Comparison of ENCODE assay signal across 27 cellular contexts in the genomic region with DNA sequence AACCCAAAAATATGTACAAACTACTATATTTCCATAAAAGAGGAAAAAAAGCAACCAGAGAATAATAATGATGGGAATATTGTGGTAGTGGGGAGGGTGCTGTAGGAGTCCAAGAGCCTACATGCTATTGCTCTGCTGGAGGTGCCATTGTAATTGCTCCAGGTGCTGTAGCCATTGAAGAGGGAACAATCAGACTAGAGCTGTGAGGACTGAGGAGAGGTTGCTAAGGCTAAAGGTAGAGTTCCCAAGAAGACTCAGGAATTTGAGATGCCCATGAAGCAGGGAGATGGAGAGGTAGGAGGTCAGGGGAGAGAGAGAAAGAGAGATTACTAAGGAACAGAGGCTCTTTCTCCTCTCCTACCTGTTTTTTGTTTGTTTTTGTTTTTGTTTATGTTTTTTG.
"Had no signal": no experiment of that assay in that cellular context is flagged by ENCODE, and none has a peak within 500 bp of the region (broad histone marks: within the 10 kb centered on the region; RNA-seq: fewer than 3 reads in every experiment).

No MANE protein-coding gene starts in this region.

- DNase-seq: activated CD4-positive, alpha-beta T cell treated with anti-CD3 and anti-CD28 coated beads, Interleukin-2, amount 10 ng/mL, durations not matched to agents 24 days and 14 days; activated CD4-positive, alpha-beta T cell treated with anti-CD3 and anti-CD28 coated beads, Interleukin-2, amount 50 U/mL, for 4 hours; activated CD8-positive, alpha-beta T cell treated with anti-CD3 and anti-CD28 coated beads for 36 hours; activated effector memory CD4-positive, alpha-beta T cell treated with anti-CD3 and anti-CD28 coated beads, Interleukin-2, amount 50 U/mL, for 16 hours; activated naive CD4-positive, alpha-beta T cell; activated naive CD4-positive, alpha-beta T cell treated with anti-CD3 and anti-CD28 coated beads, Interleukin-2, amount 50 U/mL, for 16 hours; activated naive CD8-positive, alpha-beta T cell treated with anti-CD3 and anti-CD28 coated beads for 36 hours; activated T-cell treated with anti-CD3 and anti-CD28 coated beads, Interleukin-2, amount 50 U/mL, for 1 hour; activated T-cell treated with anti-CD3 and anti-CD28 coated beads, Interleukin-2, amount 50 U/mL, for 72 hours; amniotic stem cell; aorta; brain microvascular endothelial cell; central memory CD4-positive, alpha-beta T cell; Karpas-422; KBM-7; NCI-H1048; NCI-H1105 treated with DMSO at 0.1 percent for 48 hours; NCI-H1436; NCI-H187 treated with DMSO at 0.1 percent for 48 hours; NCI-H2081; NCI-H510A; NCI-H526; OCI-M1; Right ventricle myocardium superior; SW 1271; T1000; WERI-Rb-1 had no signal
